ENCODE assay signal across 26 cellular contexts in genomic region chr5:29992248-29992647, GRCh38.
"Had no signal": no experiment of that assay in that cellular context is flagged by ENCODE, and none has a peak within 500 bp of the region (broad histone marks: within the 10 kb centered on the region; RNA-seq: fewer than 3 reads in every experiment).

No MANE protein-coding gene starts in this region.

- FAIRE-seq: colon, endometrium, endothelial cell of umbilical vein had no signal

- H3K9me3 ChIP-seq: colonic mucosa, esophagus muscularis mucosa, esophagus squamous epithelium, gastrocnemius medialis, gastroesophageal sphincter, heart left ventricle had no signal

- H3K36me3 ChIP-seq: colonic mucosa, esophagus muscularis mucosa, esophagus squamous epithelium, gastrocnemius medialis, gastroesophageal sphincter, heart left ventricle, heart right ventricle had no signal

- ATAC-seq: effector memory CD8-positive, alpha-beta T cell; esophagus mucosa; foreskin keratinocyte; gastrocnemius medialis; gastroesophageal sphincter; heart left ventricle; heart right ventricle had no signal

- H3K4me3 ChIP-seq: colonic mucosa, coronary artery, dorsolateral prefrontal cortex, esophagus muscularis mucosa, esophagus squamous epithelium, gastrocnemius medialis, gastroesophageal sphincter, heart left ventricle, heart right ventricle had no signal

- H3K27me3 ChIP-seq: colonic mucosa, esophagus squamous epithelium, foreskin keratinocyte, gastrocnemius medialis, gastroesophageal sphincter, heart left ventricle, heart right ventricle had no signal

- DNase-seq: colonic mucosa; cortex of kidney; dermis blood vessel endothelial cell; dorsolateral prefrontal cortex; effector CD4-positive, alpha-beta T cell; effector CD8-positive, alpha-beta T cell; effector memory CD4-positive, alpha-beta T cell; effector memory CD8-positive, alpha-beta T cell; endodermal cell; erythroblast; esophagus squamous epithelium; foreskin fibroblast; foreskin keratinocyte; gastrocnemius medialis; glutamatergic neuron; head of caudate nucleus; heart left ventricle; heart right ventricle had no signal

- H3K27ac ChIP-seq: colonic mucosa, coronary artery, dorsolateral prefrontal cortex, epithelial cell of prostate, esophagus muscularis mucosa, esophagus squamous epithelium, foreskin keratinocyte, gastrocnemius medialis, gastroesophageal sphincter, heart left ventricle, heart right ventricle had no signal

- H3K4me1 ChIP-seq: colonic mucosa, esophagus muscularis mucosa, esophagus squamous epithelium, foreskin keratinocyte, gastrocnemius medialis, gastroesophageal sphincter, heart left ventricle, heart right ventricle had no signal
